ENCODE assay signal across 8 cellular contexts in the genomic region with DNA sequence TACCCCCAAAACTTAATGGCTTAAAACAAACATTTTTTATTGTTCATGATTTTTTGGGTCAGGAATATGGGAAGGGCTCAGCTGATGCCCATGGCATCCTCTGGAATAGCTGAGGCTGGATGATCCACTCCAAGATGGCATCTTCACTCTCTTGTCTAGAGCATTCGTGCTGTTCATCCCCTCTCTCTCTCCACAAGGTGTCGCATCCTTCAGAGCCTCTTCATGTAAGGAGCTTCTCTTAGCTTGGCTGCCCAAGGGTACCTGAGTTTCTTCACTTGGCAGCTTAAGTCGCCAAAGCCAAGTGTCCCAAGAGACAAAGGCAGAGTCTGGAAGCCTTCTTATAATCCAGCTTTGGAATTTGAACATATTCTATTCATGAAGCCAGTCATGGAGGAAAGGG.
DNase-seq lines count a peak whose midpoint lies in the region; ATAC-seq and TF ChIP-seq lines count a peak whose summit lies in the region.

No MANE protein-coding gene starts in this region.

- ATAC-seq in GM21390 (IDR thresholded peaks at IDR 0.05; ENCODE audit: unreplicated experiment) (peak; percentile 74), foreskin keratinocyte (peak; percentile 26)
- ATAC-seq in activated naive CD8-positive, alpha-beta T cell treated with anti-CD3 and anti-CD28 coated beads, Interleukin-2, amount 50 U/mL, for 24 hours, result no peak

- no peaks in the 10 kb centered on the region for H3K4me1 Mint-ChIP-seq in activated naive CD8-positive, alpha-beta T cell treated with anti-CD3 and anti-CD28 coated beads, Interleukin-2, amount 50 U/mL, for 24 hours

- H3K36me3 Mint-ChIP-seq in activated naive CD8-positive, alpha-beta T cell treated with anti-CD3 and anti-CD28 coated beads, Interleukin-2, amount 50 U/mL, for 24 hours (ENCODE audit: low read depth), result no peaks in the 10 kb centered on the region

- DNase-seq in DMS 273 treated with DMSO at 0.1 percent for 48 hours (lab: John Stamatoyannopoulos, UW), result peak; percentile 6
- DNase-seq in NCI-H526 treated with DMSO at 0.1 percent for 48 hours (lab: John Stamatoyannopoulos, UW), result peak; percentile 5
- DNase-seq in foreskin keratinocyte, result peak; percentile 11 to 44
- no peak for DNase-seq in activated naive CD8-positive, alpha-beta T cell treated with anti-CD3 and anti-CD28 coated beads, Interleukin-2, amount 50 U/mL, for 24 hours
- no peak for DNase-seq in NCI-H345 (lab: John Stamatoyannopoulos, UW)
- DNase-seq in GOT3 (lab: John Stamatoyannopoulos, UW), result no peak
- no peak for DNase-seq in globus pallidus (ENCODE audit: low spot score)

- H3K27ac Mint-ChIP-seq in activated naive CD8-positive, alpha-beta T cell treated with anti-CD3 and anti-CD28 coated beads, Interleukin-2, amount 50 U/mL, for 24 hours, result no peak overlapping the region

- no peaks in the 10 kb centered on the region for H3K27me3 ChIP-seq in foreskin keratinocyte

- no peak overlapping the region for H3K27ac ChIP-seq in foreskin keratinocyte

- no peaks in the 10 kb centered on the region for H3K27me3 Mint-ChIP-seq in activated naive CD8-positive, alpha-beta T cell treated with anti-CD3 and anti-CD28 coated beads, Interleukin-2, amount 50 U/mL, for 24 hours

- peak; percentile 44 for TF ChIP-seq CTCF in foreskin keratinocyte (conservative IDR thresholded peaks at IDR 0.05)

- no peak overlapping the region for H3K4me3 Mint-ChIP-seq in activated naive CD8-positive, alpha-beta T cell treated with anti-CD3 and anti-CD28 coated beads, Interleukin-2, amount 50 U/mL, for 24 hours

- H3K4me1 ChIP-seq in foreskin keratinocyte, result no peaks in the 10 kb centered on the region

- H3K9me3 Mint-ChIP-seq in activated naive CD8-positive, alpha-beta T cell treated with anti-CD3 and anti-CD28 coated beads, Interleukin-2, amount 50 U/mL, for 24 hours, result no peaks in the 10 kb centered on the region

Comparison
In these comparisons a context has a peak if more than half of its experiments do, and no peak if none do; other contexts are left out.
1. DNase-seq: peak in DMS 273 treated with DMSO at 0.1 percent for 48 hours (single experiment), NCI-H526 treated with DMSO at 0.1 percent for 48 hours (single experiment) and foreskin keratinocyte (2 of 2); none in activated naive CD8-positive, alpha-beta T cell treated with anti-CD3 and anti-CD28 coated beads, Interleukin-2, amount 50 U/mL, for 24 hours (single experiment), NCI-H345 (single experiment), GOT3 (single experiment) and globus pallidus (single experiment).